Comparison of ENCODE assay signal across 8 cellular contexts in genomic region chr12:57864811-57865751, GRCh38. TPM values are rescaled to one million over a fixed set of nuclear protein-coding genes. Genes with fewer than 3 reads are reported as not detected.
A peak's percentile ranks its signal among the peaks of the same experiment; 100 is the strongest.
DNase-seq lines count a peak whose midpoint lies in the region; ATAC-seq, FAIRE-seq and TF ChIP-seq lines count a peak whose summit lies in the region.

No MANE protein-coding gene starts in this region.

- peak overlapping the region; percentile 68 for H3K4me3 Mint-ChIP-seq in activated naive CD4-positive, alpha-beta T cell treated with anti-CD3 and anti-CD28 coated beads, Interleukin-2, amount 10 ng/mL, durations not matched to agents 7 days and 5 days

- H3K36me3 ChIP-seq in Panc1 (ENCODE audit: control insufficient read depth, insufficient read depth, low read length) (no peaks in the 10 kb centered on the region), upper lobe of left lung (no peaks in the 10 kb centered on the region)

- no peak for TF ChIP-seq CTCF in Panc1 (IDR thresholded peaks at IDR 0.05)
- peak in 2 of 6 experiments; percentile 18 to 19 for TF ChIP-seq CTCF in upper lobe of left lung (IDR thresholded peaks at IDR 0.05)

- TF ChIP-seq POLR2A in upper lobe of left lung (IDR thresholded peaks at IDR 0.05), result peak in 3 of 4 donors; percentile 55 to 88 (median 61)

- H3K27me3 Mint-ChIP-seq in activated naive CD4-positive, alpha-beta T cell treated with anti-CD3 and anti-CD28 coated beads, Interleukin-2, amount 10 ng/mL, durations not matched to agents 7 days and 5 days, result peaks cover 53% of the 10 kb centered on the region

- TF ChIP-seq EP300 in upper lobe of left lung (IDR thresholded peaks at IDR 0.05), result no peak

- DNase-seq in NCI-H2107 treated with DMSO at 0.1 percent for 48 hours (lab: John Stamatoyannopoulos, UW; ENCODE audit: unreplicated experiment), result peak; percentile 80
- no peak for DNase-seq in NCI-H2107 (lab: John Stamatoyannopoulos, UW)
- no peak for DNase-seq in Panc1 (ENCODE audit: low read depth, low spot score)
- DNase-seq in activated naive CD4-positive, alpha-beta T cell treated with anti-CD3 and anti-CD28 coated beads, Interleukin-2, amount 10 ng/mL, durations not matched to agents 7 days and 5 days, result peak; percentile 67
- DNase-seq in frontal cortex (ENCODE audit: low spot score in 2 of 2), result peak; percentile 70 to 83
- peak; percentile 52 for DNase-seq in occipital lobe (lab: John Stamatoyannopoulos, UW)
- peak; percentile 76 to 95 for DNase-seq in upper lobe of left lung

- H3K9me3 Mint-ChIP-seq in activated naive CD4-positive, alpha-beta T cell treated with anti-CD3 and anti-CD28 coated beads, Interleukin-2, amount 10 ng/mL, durations not matched to agents 7 days and 5 days, result no peaks in the 10 kb centered on the region

- peaks cover 8% of the 10 kb centered on the region for H3K4me1 Mint-ChIP-seq in activated naive CD4-positive, alpha-beta T cell treated with anti-CD3 and anti-CD28 coated beads, Interleukin-2, amount 10 ng/mL, durations not matched to agents 7 days and 5 days

- H3K27me3 ChIP-seq in Panc1 (ENCODE audit: control insufficient read depth, insufficient read depth, low read length), result no peaks in the 10 kb centered on the region
- no peaks in the 10 kb centered on the region for H3K27me3 ChIP-seq in upper lobe of left lung

- in situ Hi-C loops in Panc1 (cut with HindIII; ENCODE audit: low pct_unique_long_range_greater_than_20kb, low sequenced_read_pairs), result no loop called here

- H3K4me3 ChIP-seq in Panc1 (ENCODE audit: low read depth in 2 of 2, low read length in 2 of 2) (peak overlapping the region; percentile 44 to 66), upper lobe of left lung (peak overlapping the region; percentile 3 to 63 (median 54))

- POLR2A ChIA-PET in Panc1 (lab: Charles Lee), result interaction anchor here (0.6 to 1.6 kb wide), 12 partner anchors 9 to 407 kb away, joined by 3 to 14 read pairs (median 5); no protein-coding TSS in a partner anchor

- peak; percentile 59 for ATAC-seq in HG02943 (IDR thresholded peaks at IDR 0.05; ENCODE audit: low read depth, unreplicated experiment)
- peak; percentile 91 for ATAC-seq in Panc1
- peak; percentile 88 to 96 for ATAC-seq in upper lobe of left lung (ENCODE audit: low FRiP score in 2 of 2)

- no peaks in the 10 kb centered on the region for H3K36me3 Mint-ChIP-seq in activated naive CD4-positive, alpha-beta T cell treated with anti-CD3 and anti-CD28 coated beads, Interleukin-2, amount 10 ng/mL, durations not matched to agents 7 days and 5 days

- 2 to 4% methylated on average over 12 to 51 of the region's 66 CpGs for WGBS in upper lobe of left lung, 2 donors

- H3K27ac ChIP-seq in Panc1 (ENCODE audit: low read length) (peak overlapping the region; percentile 94), upper lobe of left lung (peak overlapping the region; percentile 90 to 97 (median 94))

- intact Hi-C loops in Panc1 (cut with micrococcal nuclease; ENCODE audit: unreplicated experiment), result no loop called here

- H3K4me1 ChIP-seq in Panc1 (ENCODE audit: control insufficient read depth, insufficient read depth, low read length) (peaks cover 23% of the 10 kb centered on the region), upper lobe of left lung (peaks cover 13 to 18% (median 15%) of the 10 kb centered on the region in 4 donors)

- H3K9me3 ChIP-seq in Panc1 (ENCODE audit: control insufficient read depth, insufficient read depth, low read depth, low read length) (no peaks in the 10 kb centered on the region), upper lobe of left lung (no peaks in the 10 kb centered on the region)

- no peak for FAIRE-seq in frontal cortex (lab: Jason Lieb, UNC)

- no peak overlapping the region for H3K27ac Mint-ChIP-seq in activated naive CD4-positive, alpha-beta T cell treated with anti-CD3 and anti-CD28 coated beads, Interleukin-2, amount 10 ng/mL, durations not matched to agents 7 days and 5 days

- BruUV-seq in Panc1 (replicated peaks; lab: Mats Ljungman, UMichigan), result no TSS peak

- CTCF ChIA-PET in Panc1 (lab: Charles Lee), result interaction anchor here (0.6 to 1.3 kb wide), 3 partner anchors 23 to 1946 kb away, joined by 3 to 5 read pairs (median 5); no protein-coding TSS in a partner anchor
- CTCF ChIA-PET in activated naive CD4-positive, alpha-beta T cell treated with anti-CD3 and anti-CD28 coated beads, Interleukin-2, amount 10 ng/mL, durations not matched to agents 7 days and 5 days (lab: Charles Lee), result interaction anchor here (0.6 to 3.7 kb wide), 7 partner anchors 9 to 32 kb away, joined by 3 to 16 read pairs (median 3); no protein-coding TSS in a partner anchor

RNA-seq across cellular contexts. Expression of gene CTDSP2, which starts 18.6 kb away (rescaled TPM):
- total RNA-seq in Panc1 (2021; ENCODE audit: unreplicated experiment) (120 TPM), frontal cortex (14.7 TPM), occipital lobe (32.4 TPM), upper lobe of left lung (100 to 1,000 TPM; 153 to 226 (median 175) TPM)
- 141 TPM for polyA plus RNA-seq in Panc1 (2012; ENCODE audit: insufficient read length)

RNA-seq across cellular contexts. Expression of gene AVIL, which starts 46.5 kb away (rescaled TPM):
- total RNA-seq in Panc1 (2021; ENCODE audit: unreplicated experiment), result 3.1 TPM
- 2.6 TPM for polyA plus RNA-seq in Panc1 (2012; ENCODE audit: insufficient read length)
- 1.6 TPM for total RNA-seq in frontal cortex
- total RNA-seq in occipital lobe, result 0.78 TPM
- total RNA-seq in upper lobe of left lung, result 10 to 100 TPM in 3 of 6 donors, 1 to 10 TPM in 3; 4.9 to 57.6 (median 8.7) TPM

Comparison
In these comparisons a context has a peak if more than half of its experiments do, and no peak if none do; other contexts are left out.
1. DNase-seq: peak in NCI-H2107 treated with DMSO at 0.1 percent for 48 hours (single experiment), activated naive CD4-positive, alpha-beta T cell treated with anti-CD3 and anti-CD28 coated beads, Interleukin-2, amount 10 ng/mL, durations not matched to agents 7 days and 5 days (single experiment), frontal cortex (2 of 2), occipital lobe (single experiment) and upper lobe of left lung (2 of 2); none in NCI-H2107 (single experiment) and Panc1 (single experiment).
2. Peak in every context shown above with its lines, with median percentiles within 50 percentile points of each other: ATAC-seq.